ENCODE assay signal across 28 cellular contexts in the genomic region with DNA sequence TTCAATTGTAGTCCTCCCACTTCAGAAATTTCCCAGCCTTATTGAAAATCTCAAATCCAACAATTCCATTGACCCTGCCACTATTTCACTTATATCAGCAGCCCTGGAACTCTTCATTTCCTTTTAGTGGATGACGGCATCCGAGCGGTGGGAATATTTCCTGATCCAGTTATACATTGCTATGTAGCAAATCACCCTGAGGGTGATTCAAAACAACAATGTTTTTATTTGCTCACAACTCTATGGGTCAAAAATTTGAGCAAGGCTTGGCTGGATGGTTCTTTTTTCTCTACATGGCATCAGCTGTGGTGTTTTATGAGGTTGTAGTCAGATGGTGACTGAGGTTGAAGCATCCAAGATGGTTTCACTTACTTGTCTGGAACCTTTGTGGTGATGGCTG.
"Had no signal": no experiment of that assay in that cellular context is flagged by ENCODE, and none has a peak within 500 bp of the region (broad histone marks: within the 10 kb centered on the region; RNA-seq: fewer than 3 reads in every experiment).

No MANE protein-coding gene starts in this region.

- H3K27ac Mint-ChIP-seq: natural killer cell; nephron; neural progenitor cell; progenitor cell of endocrine pancreas; stimulated activated effector memory CD8-positive, alpha-beta T cell treated with anti-CD3 and anti-CD28 coated beads, Interleukin-12 subunit alpha, Interleukin-12 subunit beta, amount 100 ng/mL, for 72 hours; stimulated activated naive B cell treated with anti-CD40 and anti-IgM and Interleukin-4, amounts not matched to agents 10 μg/mL and 1 μg/mL and 100 μg/mL, for 72 hours; stimulated activated naive CD8-positive, alpha-beta T cell treated with anti-CD3 and anti-CD28 coated beads, Interleukin-15, Interleukin-2, amounts not matched to agents 100 ng/mL and 50 ng/mL, for 24 hours; type B pancreatic cell had no signal

- H3K4me1 Mint-ChIP-seq: nephron; neural progenitor cell; stimulated activated naive B cell treated with anti-CD40 and anti-IgM and Interleukin-4, amounts not matched to agents 10 μg/mL and 1 μg/mL and 100 μg/mL, for 72 hours had no signal

- H3K27me3 Mint-ChIP-seq: stimulated activated naive CD8-positive, alpha-beta T cell treated with anti-CD3 and anti-CD28 coated beads, Interleukin-15, Interleukin-2, amounts not matched to agents 100 ng/mL and 50 ng/mL, for 24 hours had no signal

- ATAC-seq: natural killer cell; psoas muscle; right cardiac atrium; right lobe of liver; stimulated activated effector memory CD8-positive, alpha-beta T cell treated with anti-CD3 and anti-CD28 coated beads, Interleukin-12 subunit alpha, Interleukin-12 subunit beta, amount 100 ng/mL, for 72 hours; stimulated activated naive B cell treated with anti-CD40 and anti-IgM and Interleukin-4, amounts not matched to agents 10 μg/mL and 1 μg/mL and 100 μg/mL, for 72 hours; upper lobe of right lung had no signal

- H3K9me3 Mint-ChIP-seq: natural killer cell, type B pancreatic cell had no signal

- DNase-seq: natural killer cell; occipital lobe; ovary; posterior cingulate gyrus; psoas muscle; right cardiac atrium; right lobe of liver; sigmoid colon; small intestine; stimulated activated CD4-positive, alpha-beta T cell treated with anti-CD3 and anti-CD28 coated beads, Interleukin-15, amount 100 ng/mL, for 24 hours; stimulated activated CD4-positive, alpha-beta T cell treated with anti-CD3 and anti-CD28 coated beads, Interleukin-2, amount 100 ng/mL, for 24 hours; stimulated activated CD4-positive, alpha-beta T cell treated with anti-CD3 and anti-CD28 coated beads, Interleukin-2, amount 100 ng/mL, for 48 hours; stimulated activated CD4-positive, alpha-beta T cell treated with anti-CD3 and anti-CD28 coated beads, Interleukin-4, amount 100 ng/mL, for 24 hours; stimulated activated naive B cell treated with anti-CD40 and anti-IgM and Interleukin-4, amounts not matched to agents 10 μg/mL and 1 μg/mL and 100 μg/mL, for 72 hours; stimulated activated naive CD4-positive, alpha-beta T cell treated with Interleukin-2 at 50 U/mL for 16 hours; substantia nigra; testis; tibial artery; transverse colon; upper lobe of right lung; uterus had no signal

- H3K4me3 ChIP-seq: neural progenitor cell, ovary, psoas muscle, right lobe of liver, sigmoid colon, suprapubic skin, testis, tibial artery, transverse colon, upper lobe of right lung, uterus had no signal

- H3K4me3 Mint-ChIP-seq: natural killer cell; nephron; neural progenitor cell; stimulated activated effector memory CD8-positive, alpha-beta T cell treated with anti-CD3 and anti-CD28 coated beads, Interleukin-12 subunit alpha, Interleukin-12 subunit beta, amount 100 ng/mL, for 72 hours; stimulated activated naive B cell treated with anti-CD40 and anti-IgM and Interleukin-4, amounts not matched to agents 10 μg/mL and 1 μg/mL and 100 μg/mL, for 72 hours; stimulated activated naive CD8-positive, alpha-beta T cell treated with anti-CD3 and anti-CD28 coated beads, Interleukin-15, Interleukin-2, amounts not matched to agents 100 ng/mL and 50 ng/mL, for 24 hours; type B pancreatic cell had no signal
